1 cellular context compared by ENCODE assay signal in genomic region chr2:236167297-236168109, GRCh38.
TF ChIP-seq lines count a peak whose summit lies in the region.

No MANE protein-coding gene starts in this region.

TF ChIP-seq in HepG2, 621 proteins besides CTCF, POLR2A, EP300 and RAD21 (continued from another document and continues in another):
- TF ChIP-seq RARG (CRISPR knock-in tag; IDR thresholded peaks at IDR 0.05; ENCODE audit: low read depth) = no peak
- TF ChIP-seq, protein P1, sequence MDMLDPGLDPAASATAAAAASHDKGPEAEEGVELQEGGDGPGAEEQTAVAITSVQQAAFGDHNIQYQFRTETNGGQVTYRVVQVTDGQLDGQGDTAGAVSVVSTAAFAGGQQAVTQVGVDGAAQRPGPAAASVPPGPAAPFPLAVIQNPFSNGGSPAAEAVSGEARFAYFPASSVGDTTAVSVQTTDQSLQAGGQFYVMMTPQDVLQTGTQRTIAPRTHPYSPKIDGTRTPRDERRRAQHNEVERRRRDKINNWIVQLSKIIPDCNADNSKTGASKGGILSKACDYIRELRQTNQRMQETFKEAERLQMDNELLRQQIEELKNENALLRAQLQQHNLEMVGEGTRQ (IDR thresholded peaks at IDR 0.05; ENCODE audit: low read depth, low read length) = no peak
- TF ChIP-seq, protein P1 (CRISPR knock-in tag; IDR thresholded peaks at IDR 0.05; ENCODE audit: borderline replicate concordance) = no peak
- no peak for TF ChIP-seq HDAC2 (CRISPR knock-in tag; IDR thresholded peaks at IDR 0.05)
- no peak for TF ChIP-seq HNF1A (IDR thresholded peaks at IDR 0.05; ENCODE audit: low read depth)
- TF ChIP-seq HNF1A (CRISPR knock-in tag; IDR thresholded peaks at IDR 0.05; ENCODE audit: borderline replicate concordance) = no peak
- TF ChIP-seq GLMP (CRISPR knock-in tag; IDR thresholded peaks at IDR 0.05; ENCODE audit: borderline replicate concordance) = no peak
- no peak for TF ChIP-seq CEBPB (IDR thresholded peaks at IDR 0.05; ENCODE audit: borderline replicate concordance, low read depth, low read length)
- TF ChIP-seq HOXA3 (CRISPR knock-in tag; IDR thresholded peaks at IDR 0.05) = no peak
- TF ChIP-seq MATR3 (CRISPR knock-in tag; IDR thresholded peaks at IDR 0.05) = no peak
- no peak for TF ChIP-seq PAXIP1 (CRISPR knock-in tag; conservative IDR thresholded peaks at IDR 0.05)
- TF ChIP-seq, protein P2, sequence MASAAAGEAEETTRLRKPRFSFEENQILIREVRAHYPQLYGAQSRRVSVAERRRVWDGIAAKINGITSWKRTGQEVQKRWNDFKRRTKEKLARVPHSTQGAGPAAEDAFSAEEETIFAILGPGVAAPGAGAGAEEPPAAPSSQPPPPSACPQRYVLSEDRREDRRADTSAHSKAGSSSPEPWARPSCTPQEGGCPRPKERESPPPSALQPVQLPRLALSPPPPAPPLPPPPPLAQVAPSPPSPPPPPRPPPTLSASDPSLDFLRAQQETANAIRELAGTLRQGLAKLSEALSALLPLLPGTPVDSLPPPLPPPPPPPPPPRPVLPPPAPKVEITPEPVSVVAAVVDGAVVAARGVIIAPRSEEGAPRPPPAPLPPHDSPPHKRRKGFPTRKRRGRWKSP (CRISPR knock-in tag; IDR thresholded peaks at IDR 0.05) = peak; percentile 76; the same call in 1 of the 2 replicates
- TF ChIP-seq RFX3 (CRISPR knock-in tag; IDR thresholded peaks at IDR 0.05) = no peak
- TF ChIP-seq KDM3A (CRISPR knock-in tag; IDR thresholded peaks at IDR 0.05; ENCODE audit: low read depth) = 0 out of 2 replicates have a peak, but pooled peaks have one; percentile 23
- no peak for TF ChIP-seq SOX5 (CRISPR knock-in tag; IDR thresholded peaks at IDR 0.05; ENCODE audit: borderline replicate concordance)
- no peak for TF ChIP-seq SP5 (CRISPR knock-in tag; IDR thresholded peaks at IDR 0.05; ENCODE audit: borderline replicate concordance, low read depth)
- TF ChIP-seq ZNF343 (CRISPR knock-in tag; IDR thresholded peaks at IDR 0.05) = no peak
- 0 out of 2 replicates have a peak, but pooled peaks have one; percentile 26 for TF ChIP-seq ATF7-NPFF (CRISPR knock-in tag; IDR thresholded peaks at IDR 0.05; ENCODE audit: low read depth)
- TF ChIP-seq ZNF33A (CRISPR knock-in tag; IDR thresholded peaks at IDR 0.05; ENCODE audit: borderline replicate concordance) = no peak
- TF ChIP-seq DMAP1 (CRISPR knock-in tag; IDR thresholded peaks at IDR 0.05) = no peak
- TF ChIP-seq, protein P3, sequence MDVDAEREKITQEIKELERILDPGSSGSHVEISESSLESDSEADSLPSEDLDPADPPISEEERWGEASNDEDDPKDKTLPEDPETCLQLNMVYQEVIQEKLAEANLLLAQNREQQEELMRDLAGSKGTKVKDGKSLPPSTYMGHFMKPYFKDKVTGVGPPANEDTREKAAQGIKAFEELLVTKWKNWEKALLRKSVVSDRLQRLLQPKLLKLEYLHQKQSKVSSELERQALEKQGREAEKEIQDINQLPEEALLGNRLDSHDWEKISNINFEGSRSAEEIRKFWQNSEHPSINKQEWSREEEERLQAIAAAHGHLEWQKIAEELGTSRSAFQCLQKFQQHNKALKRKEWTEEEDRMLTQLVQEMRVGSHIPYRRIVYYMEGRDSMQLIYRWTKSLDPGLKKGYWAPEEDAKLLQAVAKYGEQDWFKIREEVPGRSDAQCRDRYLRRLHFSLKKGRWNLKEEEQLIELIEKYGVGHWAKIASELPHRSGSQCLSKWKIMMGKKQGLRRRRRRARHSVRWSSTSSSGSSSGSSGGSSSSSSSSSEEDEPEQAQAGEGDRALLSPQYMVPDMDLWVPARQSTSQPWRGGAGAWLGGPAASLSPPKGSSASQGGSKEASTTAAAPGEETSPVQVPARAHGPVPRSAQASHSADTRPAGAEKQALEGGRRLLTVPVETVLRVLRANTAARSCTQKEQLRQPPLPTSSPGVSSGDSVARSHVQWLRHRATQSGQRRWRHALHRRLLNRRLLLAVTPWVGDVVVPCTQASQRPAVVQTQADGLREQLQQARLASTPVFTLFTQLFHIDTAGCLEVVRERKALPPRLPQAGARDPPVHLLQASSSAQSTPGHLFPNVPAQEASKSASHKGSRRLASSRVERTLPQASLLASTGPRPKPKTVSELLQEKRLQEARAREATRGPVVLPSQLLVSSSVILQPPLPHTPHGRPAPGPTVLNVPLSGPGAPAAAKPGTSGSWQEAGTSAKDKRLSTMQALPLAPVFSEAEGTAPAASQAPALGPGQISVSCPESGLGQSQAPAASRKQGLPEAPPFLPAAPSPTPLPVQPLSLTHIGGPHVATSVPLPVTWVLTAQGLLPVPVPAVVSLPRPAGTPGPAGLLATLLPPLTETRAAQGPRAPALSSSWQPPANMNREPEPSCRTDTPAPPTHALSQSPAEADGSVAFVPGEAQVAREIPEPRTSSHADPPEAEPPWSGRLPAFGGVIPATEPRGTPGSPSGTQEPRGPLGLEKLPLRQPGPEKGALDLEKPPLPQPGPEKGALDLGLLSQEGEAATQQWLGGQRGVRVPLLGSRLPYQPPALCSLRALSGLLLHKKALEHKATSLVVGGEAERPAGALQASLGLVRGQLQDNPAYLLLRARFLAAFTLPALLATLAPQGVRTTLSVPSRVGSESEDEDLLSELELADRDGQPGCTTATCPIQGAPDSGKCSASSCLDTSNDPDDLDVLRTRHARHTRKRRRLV (CRISPR knock-in tag; IDR thresholded peaks at IDR 0.05) = no peak
- TF ChIP-seq TBX2 (CRISPR knock-in tag; IDR thresholded peaks at IDR 0.05; ENCODE audit: borderline replicate concordance) = peak; percentile 30; the same call in 1 of the 2 replicates
- peak; percentile 49; the same call in 1 of the 2 replicates for TF ChIP-seq SPEN (CRISPR knock-in tag; IDR thresholded peaks at IDR 0.05; ENCODE audit: low read depth)
- TF ChIP-seq HINFP (CRISPR knock-in tag; IDR thresholded peaks at IDR 0.05; ENCODE audit: low read depth) = no peak
- no peak for TF ChIP-seq MED8 (CRISPR knock-in tag; IDR thresholded peaks at IDR 0.05; ENCODE audit: insufficient replicate concordance)
- TF ChIP-seq EZH2 (conservative IDR thresholded peaks at IDR 0.05; ENCODE audit: low read depth, low read length) = peak; percentile 3; the same call in 1 of the 2 replicates
- TF ChIP-seq ZBTB7B (CRISPR knock-in tag; IDR thresholded peaks at IDR 0.05) = no peak
- peak; percentile 24; the same call in 1 of the 2 replicates for TF ChIP-seq ZNF235 (CRISPR knock-in tag; IDR thresholded peaks at IDR 0.05; ENCODE audit: borderline replicate concordance)
- TF ChIP-seq ZNF383 (CRISPR knock-in tag; IDR thresholded peaks at IDR 0.05; ENCODE audit: borderline replicate concordance) = no peak
- TF ChIP-seq, protein P4, sequence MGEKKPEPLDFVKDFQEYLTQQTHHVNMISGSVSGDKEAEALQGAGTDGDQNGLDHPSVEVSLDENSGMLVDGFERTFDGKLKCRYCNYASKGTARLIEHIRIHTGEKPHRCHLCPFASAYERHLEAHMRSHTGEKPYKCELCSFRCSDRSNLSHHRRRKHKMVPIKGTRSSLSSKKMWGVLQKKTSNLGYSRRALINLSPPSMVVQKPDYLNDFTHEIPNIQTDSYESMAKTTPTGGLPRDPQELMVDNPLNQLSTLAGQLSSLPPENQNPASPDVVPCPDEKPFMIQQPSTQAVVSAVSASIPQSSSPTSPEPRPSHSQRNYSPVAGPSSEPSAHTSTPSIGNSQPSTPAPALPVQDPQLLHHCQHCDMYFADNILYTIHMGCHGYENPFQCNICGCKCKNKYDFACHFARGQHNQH (CRISPR knock-in tag; IDR thresholded peaks at IDR 0.05) = no peak
- no peak for TF ChIP-seq ATM (IDR thresholded peaks at IDR 0.05; ENCODE audit: borderline replicate concordance)
- TF ChIP-seq ZSCAN22 (CRISPR knock-in tag; IDR thresholded peaks at IDR 0.05) = no peak
- TF ChIP-seq CENPT (CRISPR knock-in tag; IDR thresholded peaks at IDR 0.05; ENCODE audit: low read depth) = no peak
- TF ChIP-seq KLF15 (CRISPR knock-in tag; IDR thresholded peaks at IDR 0.05; ENCODE audit: borderline replicate concordance) = no peak
- TF ChIP-seq, protein P5, sequence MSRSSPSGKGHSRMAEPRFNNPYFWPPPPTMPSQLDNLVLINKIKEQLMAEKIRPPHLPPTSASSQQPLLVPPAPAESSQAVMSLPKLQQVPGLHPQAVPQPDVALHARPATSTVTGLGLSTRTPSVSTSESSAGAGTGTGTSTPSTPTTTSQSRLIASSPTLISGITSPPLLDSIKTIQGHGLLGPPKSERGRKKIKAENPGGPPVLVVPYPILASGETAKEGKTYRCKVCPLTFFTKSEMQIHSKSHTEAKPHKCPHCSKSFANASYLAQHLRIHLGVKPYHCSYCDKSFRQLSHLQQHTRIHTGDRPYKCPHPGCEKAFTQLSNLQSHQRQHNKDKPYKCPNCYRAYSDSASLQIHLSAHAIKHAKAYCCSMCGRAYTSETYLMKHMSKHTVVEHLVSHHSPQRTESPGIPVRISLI (CRISPR knock-in tag; IDR thresholded peaks at IDR 0.05; ENCODE audit: borderline replicate concordance) = no peak
- TF ChIP-seq ZNF850 (CRISPR knock-in tag; conservative IDR thresholded peaks at IDR 0.05) = no peak
